In genomic region chr20:58630063-58630462, GRCh38 we compare ENCODE assay signal across 16 cellular contexts. TPM values are rescaled to one million over a fixed set of nuclear protein-coding genes. Genes with fewer than 3 reads are reported as not detected.
DNase-seq lines count a peak whose midpoint lies in the region; ATAC-seq, FAIRE-seq and TF ChIP-seq lines count a peak whose summit lies in the region.
"Had no signal": no experiment of that assay in that cellular context is flagged by ENCODE, and none has a peak within 500 bp of the region (broad histone marks: within the 10 kb centered on the region; RNA-seq: fewer than 3 reads in every experiment).

No MANE protein-coding gene starts in this region.

- H3K27ac ChIP-seq in RWPE2 (ENCODE audit: poor library complexity, severe bottlenecking) = peak overlapping the region; percentile 71
- H3K27ac ChIP-seq: adrenal gland, heart right ventricle, left ventricle myocardium inferior, right lobe of liver had no signal

- TF ChIP-seq POLR2A in H54 (IDR thresholded peaks at IDR 0.05; ENCODE audit: low read depth, low read length) = no peak

- peak; percentile 35 for TF ChIP-seq CTCF in RWPE2 (IDR thresholded peaks at IDR 0.05; ENCODE audit: poor library complexity, severe bottlenecking)
- no peak for TF ChIP-seq CTCF in epithelial cell of esophagus (IDR thresholded peaks at IDR 0.05; ENCODE audit: insufficient read depth, low read depth, low read length, missing control alignments)

- peaks cover 26% of the 10 kb centered on the region for H3K4me1 ChIP-seq in RWPE2 (ENCODE audit: insufficient read depth, poor library complexity, severe bottlenecking)
- peaks cover 31% of the 10 kb centered on the region for H3K4me1 ChIP-seq in skeletal muscle satellite cell (ENCODE audit: control insufficient read depth, insufficient read depth, low read length)
- H3K4me1 ChIP-seq: adrenal gland, right lobe of liver had no signal

- ATAC-seq in RWPE2 (ENCODE audit: low read depth) = peak; percentile 95
- ATAC-seq: heart right ventricle, right lobe of liver had no signal

- no peak for FAIRE-seq in H54 (lab: Jason Lieb, UNC)

- no peaks in the 10 kb centered on the region for H3K36me3 ChIP-seq in RWPE2 (ENCODE audit: low read depth)
- H3K36me3 ChIP-seq in skeletal muscle satellite cell (ENCODE audit: insufficient read depth, low read length) = no peaks in the 10 kb centered on the region
- H3K36me3 ChIP-seq: adrenal gland, heart right ventricle, left ventricle myocardium inferior, right lobe of liver had no signal

- H3K9ac ChIP-seq in skeletal muscle satellite cell (ENCODE audit: low read depth, low read length) = peak overlapping the region; percentile 25

- DNase-seq in H54 (ENCODE audit: insufficient read length, low spot score) (peak; percentile 47), RWPE2 (ENCODE audit: low spot score) (no peak), epithelial cell of esophagus (ENCODE audit: low read depth) (peak; percentile 76), NCI-H1694 (lab: John Stamatoyannopoulos, UW) (no peak), cerebellar cortex (ENCODE audit: low spot score) (no peak), NCI-H146 treated with DMSO at 0.1 percent for 48 hours (lab: John Stamatoyannopoulos, UW; ENCODE audit: unreplicated experiment) (no peak)
- DNase-seq: activated CD4-positive, CD25-positive, alpha-beta regulatory T cell treated with anti-CD3 and anti-CD28 coated beads, Interleukin-2, amount 50 U/mL, for 72 hours; adrenal gland; effector CD8-positive, alpha-beta T cell; heart right ventricle; KBM-7; left ventricle myocardium inferior; NCI-H187 treated with DMSO at 0.1 percent for 48 hours; NCI-H774; right lobe of liver had no signal

- H3K9me3 ChIP-seq in RWPE2 (ENCODE audit: severe bottlenecking) (no peaks in the 10 kb centered on the region), skeletal muscle satellite cell (replicated peaks; ENCODE audit: low read length) (no peaks in the 10 kb centered on the region)
- H3K9me3 ChIP-seq: adrenal gland, heart right ventricle, left ventricle myocardium inferior, right lobe of liver had no signal

- no peak overlapping the region for H3K4me3 ChIP-seq in RWPE2 (ENCODE audit: severe bottlenecking)
- no peak overlapping the region for H3K4me3 ChIP-seq in epithelial cell of esophagus (ENCODE audit: low read length)
- no peak overlapping the region for H3K4me3 ChIP-seq in skeletal muscle satellite cell (ENCODE audit: low read length)
- H3K4me3 ChIP-seq: adrenal gland, heart right ventricle, left ventricle myocardium inferior, right lobe of liver had no signal

- H3K4me2 ChIP-seq in skeletal muscle satellite cell (ENCODE audit: low read length) = peak overlapping the region; percentile 55

- H3K27me3 ChIP-seq in RWPE2 (ENCODE audit: insufficient read depth, poor library complexity, severe bottlenecking) (no peaks in the 10 kb centered on the region), skeletal muscle satellite cell (ENCODE audit: control insufficient read depth, insufficient read depth, low read length) (no peaks in the 10 kb centered on the region)
- H3K27me3 ChIP-seq: adrenal gland, right lobe of liver had no signal

RNA-seq across cellular contexts. Expression of gene STX16, which starts 21.0 kb away (rescaled TPM):
- total RNA-seq in skeletal muscle satellite cell (2012; rRNA removed) = 16.5 and 18.6 TPM in 2 replicates

Comparison
In these comparisons a context has a peak if more than half of its experiments do, and no peak if none do; other contexts are left out.
1. DNase-seq: peak in H54 (single experiment) and epithelial cell of esophagus (single experiment); none in RWPE2 (single experiment), NCI-H1694 (single experiment), cerebellar cortex (single experiment) and NCI-H146 treated with DMSO at 0.1 percent for 48 hours (single experiment).